23 cellular contexts compared by ENCODE assay signal in the genomic region with DNA sequence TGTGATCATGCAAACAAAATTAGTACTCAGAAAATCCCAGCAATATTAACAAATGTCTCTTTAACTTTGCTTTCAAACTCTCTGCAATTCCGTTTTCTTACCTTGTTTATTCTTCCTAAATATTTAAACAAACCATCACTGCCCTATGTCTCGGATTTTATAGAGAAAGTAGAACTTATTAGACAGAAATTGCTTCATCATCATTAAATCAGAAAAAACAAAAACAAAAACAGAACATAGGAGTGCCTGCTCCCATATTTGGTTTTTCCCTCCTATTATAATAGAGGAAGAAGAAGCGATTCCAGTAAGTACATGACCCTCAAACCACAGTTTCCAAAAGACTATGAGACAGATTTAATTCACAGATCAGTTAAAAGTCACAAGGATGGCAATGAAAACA.
DNase-seq lines count a peak whose midpoint lies in the region; ATAC-seq, FAIRE-seq and TF ChIP-seq lines count a peak whose summit lies in the region.
"Had no signal": no experiment of that assay in that cellular context is flagged by ENCODE, and none has a peak within 500 bp of the region (broad histone marks: within the 10 kb centered on the region; RNA-seq: fewer than 3 reads in every experiment).

No MANE protein-coding gene starts in this region.

- H3K27ac Mint-ChIP-seq in activated T-cell treated with anti-CD3 and anti-CD28 coated beads, Interleukin-2, amount 50 U/mL, for 72 hours: no peak overlapping the region
- H3K27ac Mint-ChIP-seq: CD4-positive, alpha-beta memory T cell had no signal

- ATAC-seq in HepG2 (no peak), right lobe of liver (no peak), IMR-90 (ENCODE audit: low read depth) (no peak), GM19455 (IDR thresholded peaks at IDR 0.05; ENCODE audit: unreplicated experiment) (no peak)
- no peak for ATAC-seq in activated T-cell treated with anti-CD3 and anti-CD28 coated beads, Interleukin-2, amount 50 U/mL, for 72 hours (replicated peaks in 1 of 2)
- ATAC-seq: GM12878 had no signal

- no peak overlapping the region for H2BK15ac ChIP-seq in IMR-90 (ENCODE audit: low read depth, low read length)

- H3K27me3 ChIP-seq in HepG2 (ENCODE audit: control insufficient read depth in 1 of 2, insufficient read depth in 2 of 2, low read length in 2 of 2) (no peaks in the 10 kb centered on the region), right lobe of liver (peaks cover 0 to 5% of the 10 kb centered on the region in 2 donors), IMR-90 (ENCODE audit: control insufficient read depth, insufficient read depth, low read length) (no peaks in the 10 kb centered on the region)

- no peak overlapping the region for H2AK5ac ChIP-seq in IMR-90 (ENCODE audit: low read depth, low read length)

- H3K14ac ChIP-seq in IMR-90 (replicated peaks; ENCODE audit: low read depth, low read length): no peak overlapping the region

- no peak overlapping the region for H4K8ac ChIP-seq in IMR-90 (ENCODE audit: low read depth in 2 of 2, low read length in 2 of 2)

- no peak overlapping the region for H4K91ac ChIP-seq in IMR-90 (ENCODE audit: insufficient read depth, low read depth, low read length)

- H3K79me2 ChIP-seq in HepG2 (ENCODE audit: insufficient read depth, low read length): no peaks in the 10 kb centered on the region

- no peak overlapping the region for H4K5ac ChIP-seq in IMR-90 (ENCODE audit: low read depth, low read length)

- H2AK9ac ChIP-seq in IMR-90 (replicated peaks; ENCODE audit: low read depth, low read length, poor library complexity): no peak overlapping the region

- no peak overlapping the region for H2BK5ac ChIP-seq in IMR-90 (ENCODE audit: low read depth, low read length, poor library complexity, severe bottlenecking)

- no peak overlapping the region for H2BK20ac ChIP-seq in IMR-90 (ENCODE audit: low read depth, low read length)

- intact Hi-C loops in HepG2 (cut with micrococcal nuclease; ENCODE audit: unreplicated experiment): no loop called here
- intact Hi-C loops in right lobe of liver (cut with DNase I): no loop called here
- intact Hi-C loops in IMR-90 (cut with micrococcal nuclease): no loop called here

- H3K4me1 ChIP-seq in HepG2 (ENCODE audit: insufficient read depth, low read length) (no peaks in the 10 kb centered on the region), right lobe of liver (no peaks in the 10 kb centered on the region), IMR-90 (ENCODE audit: control insufficient read depth, insufficient read depth, low read length) (no peaks in the 10 kb centered on the region)

- H4K20me1 ChIP-seq in HepG2 (ENCODE audit: insufficient read depth, low read length) (no peaks in the 10 kb centered on the region), IMR-90 (ENCODE audit: insufficient read depth, low read length) (no peaks in the 10 kb centered on the region)

- H2AFZ ChIP-seq in HepG2 (ENCODE audit: low read length): no peak overlapping the region
- H2AFZ ChIP-seq in IMR-90 (replicated peaks; ENCODE audit: low read length, poor library complexity): no peak overlapping the region

- H3K18ac ChIP-seq in IMR-90 (ENCODE audit: low read depth, low read length): no peak overlapping the region

- CTCF ChIA-PET in HepG2 (lab: Yijun Ruan, JAX; ENCODE audit: low intra/inter-chr PET ratio, low total read pairs) (no interaction called here), IMR-90 (lab: Yijun Ruan, JAX) (no interaction called here)

- no peaks in the 10 kb centered on the region for H3K36me3 Mint-ChIP-seq in activated T-cell treated with anti-CD3 and anti-CD28 coated beads, Interleukin-2, amount 50 U/mL, for 72 hours (ENCODE audit: insufficient read depth in 2 of 2)
- H3K36me3 Mint-ChIP-seq: CD4-positive, alpha-beta memory T cell had no signal

- in situ Hi-C loops in HepG2 (cut with HindIII; ENCODE audit: extremely low pct_ligation_motif_present, low pct_unique_long_range_greater_than_20kb): no loop called here
- in situ Hi-C loops in IMR-90 (cut with MboI; ENCODE audit: low sequenced_read_pairs): no loop called here

- 0% methylated on average over 3 of the region's 3 CpGs for WGBS in HepG2 (ENCODE audit: low lambda C conversion rate)
- WGBS in right lobe of liver (ENCODE audit: insufficient coverage, low coverage, low lambda C conversion rate, missing lambda C conversion rate): 32% methylated on average over 3 of the region's 3 CpGs
- WGBS in IMR-90 (ENCODE audit: extremely low coverage in 2 of 2, insufficient read length in 1 of 2), 2 experiments: no CpG with 5 or more reads among the region's 3 CpGs

- H2BK120ac ChIP-seq in IMR-90 (ENCODE audit: low read depth, low read length): no peak overlapping the region

- POLR2A ChIA-PET in HepG2 (lab: Yijun Ruan, JAX) (no interaction called here), IMR-90 (lab: Charles Lee; ENCODE audit: unreplicated experiment) (no interaction called here)

- H3K4me1 Mint-ChIP-seq in activated T-cell treated with anti-CD3 and anti-CD28 coated beads, Interleukin-2, amount 50 U/mL, for 72 hours (ENCODE audit: low read depth): no peaks in the 10 kb centered on the region
- H3K4me1 Mint-ChIP-seq: CD4-positive, alpha-beta memory T cell had no signal

- no peak overlapping the region for H3K56ac ChIP-seq in IMR-90 (ENCODE audit: extremely low read depth, insufficient read depth, low read length)

- H3K27ac ChIP-seq in HepG2 (ENCODE audit: extremely low read length, insufficient read depth, low read length) (no peak overlapping the region), right lobe of liver (no peak overlapping the region), IMR-90 (ENCODE audit: insufficient read depth, low read length) (no peak overlapping the region)
- H3K27ac ChIP-seq: 22Rv1 had no signal

- dilution Hi-C loops in IMR-90 (cut with HindIII; ENCODE audit: low sequenced_read_pairs, unreplicated experiment): no loop called here

- no peak for TF ChIP-seq POLR2A in HepG2 (IDR thresholded peaks at IDR 0.05; ENCODE audit: insufficient read depth in 1 of 2, low read depth in 2 of 2, low read length in 2 of 2)
- TF ChIP-seq POLR2A in right lobe of liver (IDR thresholded peaks at IDR 0.05): no peak
- no peak for TF ChIP-seq POLR2A in IMR-90 (IDR thresholded peaks at IDR 0.05; ENCODE audit: low read depth, low read length)

- H3K9ac ChIP-seq in HepG2 (ENCODE audit: insufficient read depth, low read depth, low read length): no peak overlapping the region
- no peak overlapping the region for H3K9ac ChIP-seq in IMR-90 (ENCODE audit: low read depth, low read length)

- DNase-seq in HepG2 (ENCODE audit: low spot score) (no peak), right lobe of liver (no peak), IMR-90 (no peak), foreskin melanocyte (peak; percentile 0), NCI-H2227 treated with DMSO at 0.1 percent for 48 hours (lab: John Stamatoyannopoulos, UW) (no peak)
- DNase-seq in activated T-cell treated with anti-CD3 and anti-CD28 coated beads, Interleukin-2, amount 50 U/mL, for 72 hours: no peak
- DNase-seq: ACHN; C1 segment of cervical spinal cord; Calu3; CD4-positive, alpha-beta memory T cell; COR-L47; DMS53; DND-41; EL; GDM1; GOT3; H7; HCEC 1CT had no signal

- H3K9me3 Mint-ChIP-seq in activated T-cell treated with anti-CD3 and anti-CD28 coated beads, Interleukin-2, amount 50 U/mL, for 72 hours: no peaks in the 10 kb centered on the region

- no peaks in the 10 kb centered on the region for H3K36me3 ChIP-seq in HepG2 (replicated peaks in 1 of 2; ENCODE audit: control insufficient read depth in 1 of 2, insufficient read depth in 2 of 2, low read length in 2 of 2)
- H3K36me3 ChIP-seq in right lobe of liver: no peaks in the 10 kb centered on the region
- H3K36me3 ChIP-seq in IMR-90 (ENCODE audit: control insufficient read depth, insufficient read depth, low read length): no peaks in the 10 kb centered on the region

- TF ChIP-seq EP300 in HepG2 (IDR thresholded peaks at IDR 0.05; ENCODE audit: low read depth in 2 of 2, low read length in 2 of 2) (no peak), HepG2 (CRISPR knock-in tag; IDR thresholded peaks at IDR 0.05; ENCODE audit: borderline replicate concordance) (no peak)

- H3K4me3 ChIP-seq in HepG2 (replicated peaks in 1 of 3; ENCODE audit: insufficient read depth in 1 of 3, low read depth in 2 of 3, low read length in 3 of 3) (no peak overlapping the region), right lobe of liver (no peak overlapping the region), IMR-90 (ENCODE audit: insufficient read depth, low read depth, low read length) (no peak overlapping the region)
- H3K4me3 ChIP-seq: GM12878 had no signal

- TF ChIP-seq RAD21 in HepG2 (CRISPR knock-in tag; IDR thresholded peaks at IDR 0.05) (no peak), IMR-90 (IDR thresholded peaks at IDR 0.05; ENCODE audit: low read length) (no peak)

- H3K27me3 Mint-ChIP-seq in activated T-cell treated with anti-CD3 and anti-CD28 coated beads, Interleukin-2, amount 50 U/mL, for 72 hours (ENCODE audit: low read depth): no peaks in the 10 kb centered on the region
- H3K27me3 Mint-ChIP-seq: CD4-positive, alpha-beta memory T cell had no signal

- no TSS peak for BruUV-seq in HepG2 (replicated peaks; lab: Mats Ljungman, UMichigan)
- BruUV-seq in IMR-90 (replicated peaks; lab: Mats Ljungman, UMichigan): no TSS peak

- H3K4me2 ChIP-seq in HepG2 (ENCODE audit: low read depth, low read length): no peak overlapping the region
- no peak overlapping the region for H3K4me2 ChIP-seq in IMR-90 (ENCODE audit: low read depth, low read length)

- H3K9me3 ChIP-seq in HepG2 (ENCODE audit: low read length) (no peaks in the 10 kb centered on the region), right lobe of liver (no peaks in the 10 kb centered on the region), IMR-90 (ENCODE audit: control insufficient read depth, insufficient read depth, low read length) (no peaks in the 10 kb centered on the region)

- no peaks in the 10 kb centered on the region for H3K9me1 ChIP-seq in IMR-90 (ENCODE audit: insufficient read depth, low read length)

- H3K23ac ChIP-seq in IMR-90 (ENCODE audit: low read depth, low read length): no peak overlapping the region

- H3K4me3 Mint-ChIP-seq in activated T-cell treated with anti-CD3 and anti-CD28 coated beads, Interleukin-2, amount 50 U/mL, for 72 hours: no peak overlapping the region
- H3K4me3 Mint-ChIP-seq: CD4-positive, alpha-beta memory T cell had no signal

- H3K4ac ChIP-seq in IMR-90 (ENCODE audit: low read depth, low read length): no peak overlapping the region

- TF ChIP-seq CTCF in HepG2 (CRISPR knock-in tag; IDR thresholded peaks at IDR 0.05) (no peak), right lobe of liver (IDR thresholded peaks at IDR 0.05) (no peak), IMR-90 (conservative IDR thresholded peaks at IDR 0.05; ENCODE audit: low read depth, low read length) (no peak)

- H3K79me1 ChIP-seq in IMR-90 (ENCODE audit: low read depth in 1 of 2, low read length in 2 of 2): no peaks in the 10 kb centered on the region

- FAIRE-seq in HepG2 (lab: Jason Lieb, UNC): no peak
- FAIRE-seq: A204.1, GM12878, GM19239 had no signal

TF ChIP-seq in HepG2, 621 proteins besides CTCF, POLR2A, EP300 and RAD21 (continues in another document):
- TF ChIP-seq MTA3 (CRISPR knock-in tag; IDR thresholded peaks at IDR 0.05): no peak
- peak; percentile 29 to 38; a peak in 3 of 4 replicates for TF ChIP-seq MAFK (conservative IDR thresholded peaks at IDR 0.05 in 1 of 2, IDR thresholded peaks at IDR 0.05 in 1 of 2; ENCODE audit: low read length in 2 of 2)

TF ChIP-seq in IMR-90, 13 proteins besides CTCF, POLR2A, EP300 and RAD21 (continues in another document):
- TF ChIP-seq FOS (IDR thresholded peaks at IDR 0.05; ENCODE audit: low read depth, low read length): no peak
- no peak for TF ChIP-seq SMC3 (IDR thresholded peaks at IDR 0.05; ENCODE audit: low read depth, low read length)
